Comparison of ENCODE assay signal across 16 cellular contexts in the genomic region with DNA sequence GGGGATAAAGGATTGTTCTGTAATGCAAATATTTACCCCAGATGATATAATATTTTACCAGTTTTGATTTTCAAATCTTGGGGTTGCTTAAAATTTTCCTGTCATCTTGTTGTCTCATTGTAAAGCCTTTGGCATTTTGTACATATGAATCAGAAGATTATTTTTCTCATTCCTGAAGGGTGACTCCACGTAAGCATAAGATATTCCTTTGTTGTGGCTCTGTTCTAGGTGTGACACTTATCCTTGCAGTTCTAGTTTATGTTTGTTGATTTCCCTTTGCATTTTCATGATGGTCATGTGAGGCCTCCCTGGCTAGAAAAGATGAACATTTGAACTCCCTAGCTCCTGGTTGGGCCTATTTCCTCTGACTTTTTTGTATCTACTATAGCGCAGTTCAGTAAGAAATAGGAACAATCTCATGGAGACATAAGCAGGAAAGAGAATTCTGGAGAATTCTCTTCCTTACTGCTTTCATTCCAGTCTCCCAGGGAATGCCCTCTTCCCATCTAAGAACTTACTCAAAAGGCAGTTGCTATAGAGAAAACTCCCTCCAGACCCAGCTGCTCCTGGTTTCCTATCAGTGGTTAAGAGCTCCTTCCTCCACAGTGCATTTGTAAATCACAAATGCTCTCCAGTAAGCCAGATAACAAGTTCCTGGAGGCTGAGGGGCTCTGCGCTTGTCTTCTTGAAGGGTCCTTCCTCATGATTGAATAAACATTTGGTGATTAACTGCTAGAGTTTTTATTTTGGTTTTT.
DNase-seq lines count a peak whose midpoint lies in the region; ATAC-seq and TF ChIP-seq lines count a peak whose summit lies in the region.
"Had no signal": no experiment of that assay in that cellular context is flagged by ENCODE, and none has a peak within 500 bp of the region (broad histone marks: within the 10 kb centered on the region; RNA-seq: fewer than 3 reads in every experiment).

No MANE protein-coding gene starts in this region.

- DNase-seq in AG10803 (ENCODE audit: low read depth) (peak; percentile 47), NCI-H226 (peak; percentile 33), mammary epithelial cell (peak; percentile 39), DMS153 treated with DMSO at 0.1 percent for 48 hours (lab: John Stamatoyannopoulos, UW; ENCODE audit: unreplicated experiment) (no peak), amniotic stem cell (lab: John Stamatoyannopoulos, UW) (no peak), H7 (no peak)
- DNase-seq: activated CD4-positive, alpha-beta T cell treated with anti-CD3 and anti-CD28 coated beads, Interleukin-2, amount 10 ng/mL, durations not matched to agents 7 days and 5 days; CD8-positive, alpha-beta memory T cell; DMS79 treated with DMSO at 0.1 percent for 48 hours; NCI-H1930; NCI-H524; stimulated activated naive CD8-positive, alpha-beta T cell treated with anti-CD3 and anti-CD28 coated beads, Interleukin-15, Interleukin-2, amounts not matched to agents 100 U/mL and 50 U/mL, for 24 hours had no signal

- CTCF ChIA-PET in mammary epithelial cell (lab: Charles Lee; ENCODE audit: low non-redundant PET): no interaction called here

- H3K4me3 ChIP-seq in AG10803 (ENCODE audit: low read length): no peak overlapping the region
- H3K4me3 ChIP-seq in mammary epithelial cell (replicated peaks in 1 of 3; ENCODE audit: insufficient read depth in 1 of 3, low read depth in 2 of 3, low read length in 3 of 3): no peak overlapping the region
- no peak overlapping the region for H3K4me3 ChIP-seq in mesodermal cell (ENCODE audit: extremely low read depth, insufficient read depth, low read length, poor library complexity, severe bottlenecking)
- H3K4me3 ChIP-seq in H7 (ENCODE audit: insufficient read depth, low read depth, low read length): no peak overlapping the region
- H3K4me3 ChIP-seq: right atrium auricular region, SK-N-MC had no signal

- dilution Hi-C loops in mammary epithelial cell (cut with HindIII; ENCODE audit: low sequenced_read_pairs): no loop called here

- no peaks in the 10 kb centered on the region for H3K79me2 ChIP-seq in mammary epithelial cell (ENCODE audit: insufficient read depth, low read length)

- in situ Hi-C loops in mammary epithelial cell (cut with MboI; ENCODE audit: low sequenced_read_pairs in 2 of 2): no loop called here

- no peak overlapping the region for H2AFZ ChIP-seq in mammary epithelial cell (ENCODE audit: low read depth, low read length)

- BruUV-seq in mammary epithelial cell (replicated peaks; lab: Mats Ljungman, UMichigan): no TSS peak

- H4K20me1 ChIP-seq in mammary epithelial cell (ENCODE audit: insufficient read depth, low read length): no peaks in the 10 kb centered on the region

- H3K9me3 ChIP-seq in mammary epithelial cell (replicated peaks; ENCODE audit: insufficient read depth, low read length) (no peaks in the 10 kb centered on the region), mesodermal cell (ENCODE audit: control insufficient read depth, low read length) (no peaks in the 10 kb centered on the region)
- H3K9me3 ChIP-seq: right atrium auricular region had no signal

- TF ChIP-seq CTCF in AG10803 (conservative IDR thresholded peaks at IDR 0.05; ENCODE audit: low read length) (no peak), mammary epithelial cell (conservative IDR thresholded peaks at IDR 0.05 in 1 of 2, IDR thresholded peaks at IDR 0.05 in 1 of 2; ENCODE audit: extremely low read depth in 1 of 2, insufficient read depth in 1 of 2, low read depth in 1 of 2, low read length in 2 of 2) (no peak)

- H3K27me3 ChIP-seq in mammary epithelial cell (ENCODE audit: insufficient read depth, low read length) (no peaks in the 10 kb centered on the region), H7 (ENCODE audit: control insufficient read depth, insufficient read depth, low read length) (no peaks in the 10 kb centered on the region)
- H3K27me3 ChIP-seq: right atrium auricular region had no signal

- intact Hi-C loops in mammary epithelial cell (cut with micrococcal nuclease): no loop called here

- WGBS in mammary epithelial cell (ENCODE audit: low coverage, missing lambda C conversion rate): 73% methylated on average over 3 of the region's 3 CpGs
- no CpG with 5 or more reads among the region's 3 CpGs for WGBS in mesodermal cell (ENCODE audit: insufficient coverage in 2 of 2), 2 experiments

- H3K36me3 ChIP-seq in mammary epithelial cell (ENCODE audit: insufficient read depth, low read length) (no peaks in the 10 kb centered on the region), mesodermal cell (ENCODE audit: control insufficient read depth, insufficient read depth, low read length) (no peaks in the 10 kb centered on the region), H7 (replicated peaks; ENCODE audit: control insufficient read depth, insufficient read depth, low read length) (no peaks in the 10 kb centered on the region)
- H3K36me3 ChIP-seq: right atrium auricular region had no signal

- no peak overlapping the region for H3K27ac ChIP-seq in mammary epithelial cell (ENCODE audit: insufficient read depth, low read depth, low read length)
- H3K27ac ChIP-seq in mesodermal cell (ENCODE audit: low read depth, low read length, severe bottlenecking): peak overlapping the region; percentile 16
- H3K27ac ChIP-seq: right atrium auricular region, SK-N-MC had no signal

- H3K9ac ChIP-seq in mammary epithelial cell (ENCODE audit: insufficient read depth, low read length): no peak overlapping the region

- no peak overlapping the region for H3K4me2 ChIP-seq in mammary epithelial cell (ENCODE audit: insufficient read depth, low read depth, low read length)

- ATAC-seq in GM21576 (IDR thresholded peaks at IDR 0.05; ENCODE audit: unreplicated experiment): no peak
- ATAC-seq: stimulated activated naive CD8-positive, alpha-beta T cell treated with anti-CD3 and anti-CD28 coated beads, Interleukin-15, Interleukin-2, amounts not matched to agents 100 U/mL and 50 U/mL, for 24 hours had no signal

- H3K4me1 ChIP-seq in mammary epithelial cell (ENCODE audit: insufficient read depth, low read length) (no peaks in the 10 kb centered on the region), mesodermal cell (ENCODE audit: control insufficient read depth, insufficient read depth, low read length, poor library complexity, severe bottlenecking) (peaks cover 4% of the 10 kb centered on the region)
- H3K4me1 ChIP-seq: right atrium auricular region had no signal

Comparison
In these comparisons a context has a peak if more than half of its experiments do, and no peak if none do; other contexts are left out.
1. DNase-seq: peak in AG10803 (single experiment), NCI-H226 (single experiment) and mammary epithelial cell (single experiment); none in DMS153 treated with DMSO at 0.1 percent for 48 hours (single experiment), amniotic stem cell (single experiment) and H7 (single experiment).